9 cellular contexts compared by ENCODE assay signal in genomic region chr3:5136619-5137429, GRCh38. TPM values are rescaled to one million over a fixed set of nuclear protein-coding genes. Genes with fewer than 3 reads are reported as not detected.
DNase-seq lines count a peak whose midpoint lies in the region; FAIRE-seq and TF ChIP-seq lines count a peak whose summit lies in the region.
"Had no signal": no experiment of that assay in that cellular context is flagged by ENCODE, and none has a peak within 500 bp of the region (broad histone marks: within the 10 kb centered on the region; RNA-seq: fewer than 3 reads in every experiment).

No MANE protein-coding gene starts in this region.

- no peaks in the 10 kb centered on the region for H3K27me3 ChIP-seq in keratinocyte (ENCODE audit: control insufficient read depth, extremely low read depth, insufficient read depth, low read length)
- H3K27me3 ChIP-seq in transverse colon, result no peaks in the 10 kb centered on the region

- no peaks in the 10 kb centered on the region for H3K36me3 ChIP-seq in keratinocyte (ENCODE audit: control insufficient read depth in 2 of 2, extremely low read depth in 1 of 2, insufficient read depth in 2 of 2, low read length in 2 of 2)
- H3K36me3 ChIP-seq in transverse colon, result no peaks in the 10 kb centered on the region

- H2AFZ ChIP-seq in keratinocyte (ENCODE audit: control insufficient read depth, low read length), result no peak overlapping the region

- H3K9me3 ChIP-seq in keratinocyte (ENCODE audit: control insufficient read depth, low read depth, low read length) (no peaks in the 10 kb centered on the region), transverse colon (no peaks in the 10 kb centered on the region)

- H3K27ac Mint-ChIP-seq in activated T-helper 1 cell treated with anti-CD3 and anti-CD28 coated beads, Interleukin-12 subunit alpha, Interleukin-12 subunit beta, Interleukin-2, Interleukin-4 antibody, amounts not matched to agents 30 ng/mL and 10 ng/mL and 1 ng/mL, durations not matched to agents 14 hours and 24 hours and 36 hours, result peak overlapping the region; percentile 4

- peaks cover 4% of the 10 kb centered on the region for H4K20me1 ChIP-seq in keratinocyte (ENCODE audit: control insufficient read depth, extremely low read depth, insufficient read depth, low read length)

- CTCF ChIA-PET in HEK293T (lab: Yijun Ruan, JAX), result interaction anchor here (0.7 to 0.9 kb wide), 2 partner anchors 13 to 14 kb away, joined by 3 to 4 read pairs; no protein-coding TSS in a partner anchor

- H3K27me3 Mint-ChIP-seq in activated T-helper 1 cell treated with anti-CD3 and anti-CD28 coated beads, Interleukin-12 subunit alpha, Interleukin-12 subunit beta, Interleukin-2, Interleukin-4 antibody, amounts not matched to agents 30 ng/mL and 10 ng/mL and 1 ng/mL, durations not matched to agents 14 hours and 24 hours and 36 hours (ENCODE audit: insufficient read depth), result no peaks in the 10 kb centered on the region

- WGBS in transverse colon (ENCODE audit: low coverage in 1 of 2), 2 donors, result 65% methylated on average over 6 of the region's 6 CpGs

- no peak for TF ChIP-seq EP300 in transverse colon (IDR thresholded peaks at IDR 0.05; ENCODE audit: low read depth)

- no peaks in the 10 kb centered on the region for H3K9me1 ChIP-seq in keratinocyte (ENCODE audit: control insufficient read depth, extremely low read depth, insufficient read depth, low read length)

- H3K4me1 ChIP-seq in keratinocyte (ENCODE audit: control insufficient read depth, extremely low read depth, insufficient read depth, low read length), result peaks cover 45% of the 10 kb centered on the region
- H3K4me1 ChIP-seq in transverse colon, result peaks cover 15 to 49% (median 28%) of the 10 kb centered on the region in 4 donors

- TF ChIP-seq POLR2A in transverse colon (IDR thresholded peaks at IDR 0.05), result no peak

- POLR2A ChIA-PET in HEK293T (lab: Yijun Ruan, JAX), result no interaction called here

- in situ Hi-C loops in transverse colon (cut with MboI; ENCODE audit: low pct_ligation_motif_present in 1 of 4, low pct_unique_long_range_greater_than_20kb in 1 of 4, low sequenced_read_pairs in 3 of 4), result no loop called here

- peak overlapping the region; percentile 34 for H3K9ac ChIP-seq in keratinocyte (ENCODE audit: control insufficient read depth, extremely low read depth, insufficient read depth, low read length)

- H3K27ac ChIP-seq in 22Rv1 (no peak overlapping the region), keratinocyte (ENCODE audit: control insufficient read depth, insufficient read depth, low read length) (peak overlapping the region; percentile 76), transverse colon (no peak overlapping the region)

- peak; percentile 36 for FAIRE-seq in keratinocyte (lab: Jason Lieb, UNC)

- peaks cover 97% of the 10 kb centered on the region for H3K79me2 ChIP-seq in keratinocyte (ENCODE audit: control insufficient read depth, insufficient read depth, low read length)

- no peak overlapping the region for H3K4me3 Mint-ChIP-seq in activated T-helper 1 cell treated with anti-CD3 and anti-CD28 coated beads, Interleukin-12 subunit alpha, Interleukin-12 subunit beta, Interleukin-2, Interleukin-4 antibody, amounts not matched to agents 30 ng/mL and 10 ng/mL and 1 ng/mL, durations not matched to agents 14 hours and 24 hours and 36 hours
- H3K4me3 Mint-ChIP-seq: nephron had no signal

- H3K4me2 ChIP-seq in keratinocyte (ENCODE audit: control insufficient read depth, extremely low read depth, insufficient read depth, low read depth, low read length), result peak overlapping the region; percentile 65

- dilution Hi-C loops in keratinocyte (cut with MboI; ENCODE audit: extremely low pct_ligation_motif_present, low sequenced_read_pairs), result no loop called here

- H3K4me3 ChIP-seq in keratinocyte (ENCODE audit: control insufficient read depth in 2 of 3, extremely low read depth in 1 of 3, insufficient read depth in 2 of 3, low read depth in 1 of 3, low read length in 3 of 3), result peak overlapping the region in 1 of 3 experiments; percentile 19
- no peak overlapping the region for H3K4me3 ChIP-seq in transverse colon

- H3K9me3 Mint-ChIP-seq in activated T-helper 1 cell treated with anti-CD3 and anti-CD28 coated beads, Interleukin-12 subunit alpha, Interleukin-12 subunit beta, Interleukin-2, Interleukin-4 antibody, amounts not matched to agents 30 ng/mL and 10 ng/mL and 1 ng/mL, durations not matched to agents 14 hours and 24 hours and 36 hours, result no peaks in the 10 kb centered on the region

- DNase-seq in HEK293T (ENCODE audit: extremely low spot score) (peak; percentile 47), M059J (ENCODE audit: low read depth) (peak; percentile 52), keratinocyte (ENCODE audit: low read depth, low spot score) (no peak), NCI-H1048 (lab: John Stamatoyannopoulos, UW) (no peak), transverse colon (no peak)
- DNase-seq in activated T-helper 1 cell treated with anti-CD3 and anti-CD28 coated beads, Interleukin-12 subunit alpha, Interleukin-12 subunit beta, Interleukin-2, Interleukin-4 antibody, amounts not matched to agents 30 ng/mL and 10 ng/mL and 1 ng/mL, durations not matched to agents 14 hours and 24 hours and 36 hours (ENCODE audit: low spot score), result peak; percentile 7

- intact Hi-C loops in activated T-helper 1 cell treated with anti-CD3 and anti-CD28 coated beads, Interleukin-12 subunit alpha, Interleukin-12 subunit beta, Interleukin-2, Interleukin-4 antibody, amounts not matched to agents 30 ng/mL and 10 ng/mL and 1 ng/mL, durations not matched to agents 14 hours and 24 hours and 36 hours (cut with micrococcal nuclease), result loop anchor here (1.0 to 2.0 kb wide), 5 partner anchors 14 to 290 kb away; no protein-coding TSS in a partner anchor
- intact Hi-C loops in transverse colon (cut with DNase I; ENCODE audit: low total_unique reads), result no loop called here

- peak; percentile 71 for TF ChIP-seq CTCF in 22Rv1 (IDR thresholded peaks at IDR 0.05)
- peak; percentile 75 for TF ChIP-seq CTCF in GM12872 (IDR thresholded peaks at IDR 0.05; ENCODE audit: insufficient read depth, low read depth, low read length)
- peak; percentile 30 to 70 (median 54) for TF ChIP-seq CTCF in keratinocyte (optimal IDR thresholded peaks at IDR 0.05 in 1 of 3, IDR thresholded peaks at IDR 0.05 in 1 of 3, conservative IDR thresholded peaks at IDR 0.05 in 1 of 3; ENCODE audit: extremely low read depth in 1 of 3, insufficient read depth in 2 of 3, low read length in 3 of 3)
- peak in 1 of 5 experiments; percentile 11 for TF ChIP-seq CTCF in transverse colon (IDR thresholded peaks at IDR 0.05)

- H3K36me3 Mint-ChIP-seq in activated T-helper 1 cell treated with anti-CD3 and anti-CD28 coated beads, Interleukin-12 subunit alpha, Interleukin-12 subunit beta, Interleukin-2, Interleukin-4 antibody, amounts not matched to agents 30 ng/mL and 10 ng/mL and 1 ng/mL, durations not matched to agents 14 hours and 24 hours and 36 hours (ENCODE audit: low read depth), result peaks cover 9% of the 10 kb centered on the region

- H3K4me1 Mint-ChIP-seq in activated T-helper 1 cell treated with anti-CD3 and anti-CD28 coated beads, Interleukin-12 subunit alpha, Interleukin-12 subunit beta, Interleukin-2, Interleukin-4 antibody, amounts not matched to agents 30 ng/mL and 10 ng/mL and 1 ng/mL, durations not matched to agents 14 hours and 24 hours and 36 hours (ENCODE audit: low read depth), result peaks cover 39% of the 10 kb centered on the region

TF ChIP-seq in HEK293T, 16 proteins besides CTCF, POLR2A, EP300 and RAD21 (continues in another document):
- TF ChIP-seq TARDBP (IDR thresholded peaks at IDR 0.05), result no peak
- TF ChIP-seq L3MBTL2 (conservative IDR thresholded peaks at IDR 0.05), result no peak
- TF ChIP-seq ELF4 (IDR thresholded peaks at IDR 0.05), result no peak
- TF ChIP-seq NFRKB (IDR thresholded peaks at IDR 0.05), result no peak
- no peak for TF ChIP-seq CTBP1 (IDR thresholded peaks at IDR 0.05; ENCODE audit: borderline replicate concordance)
- no peak for TF ChIP-seq BHLHE40 (IDR thresholded peaks at IDR 0.05; ENCODE audit: borderline replicate concordance)

RNA-seq across cellular contexts. Expression of gene ARL8B, which starts 14.7 kb away (rescaled TPM):
- 25.9 and 40.9 TPM in 2 replicates for total RNA-seq in M059J (2014; rRNA removed; shearing (Covaris generic))
- total RNA-seq in activated T-helper 1 cell treated with anti-CD3 and anti-CD28 coated beads, Interleukin-12 subunit alpha, Interleukin-12 subunit beta, Interleukin-2, Interleukin-4 antibody, amounts not matched to agents 30 ng/mL and 10 ng/mL and 1 ng/mL, durations not matched to agents 14 hours and 24 hours and 36 hours, result 43.4 and 51.0 TPM in 2 replicates
- 56.1 to 102 TPM (median 64.4 TPM) in 3 replicates for polyA plus RNA-seq in keratinocyte
- polyA plus RNA-seq in keratinocyte (2011; ENCODE audit: low read depth), result 129 TPM
- polyA plus RNA-seq in keratinocyte (2011; cell fraction: cytosol; rRNA removed), result 69.4 and 225 TPM in 2 replicates
- 94.8 and 101 TPM in 2 replicates for polyA plus RNA-seq in keratinocyte (2011; cell fraction: nucleus; rRNA removed)
- polyA plus RNA-seq in keratinocyte (2012; ENCODE audit: low replicate concordance), result 58.1 and 141 TPM in 2 replicates
- polyA minus RNA-seq in keratinocyte, result 11.1 to 56.3 TPM (median 21.1 TPM) in 3 replicates
- 46.8 TPM for polyA minus RNA-seq in keratinocyte (2011; cell fraction: cytosol; rRNA and poly(A)+ RNA removed)
- 52.7 and 77.2 TPM in 2 replicates for polyA minus RNA-seq in keratinocyte (2011; cell fraction: nucleus; rRNA and poly(A)+ RNA removed)
- 10 to 100 TPM; 13.1 to 47.2 (median 31.9) TPM for total RNA-seq in transverse colon

RNA-seq across cellular contexts. Expression of gene EDEM1, which starts 50.7 kb away (rescaled TPM):
- 8.9 and 17.7 TPM in 2 replicates for total RNA-seq in M059J (2014; rRNA removed; shearing (Covaris generic))
- total RNA-seq in activated T-helper 1 cell treated with anti-CD3 and anti-CD28 coated beads, Interleukin-12 subunit alpha, Interleukin-12 subunit beta, Interleukin-2, Interleukin-4 antibody, amounts not matched to agents 30 ng/mL and 10 ng/mL and 1 ng/mL, durations not matched to agents 14 hours and 24 hours and 36 hours, result 169 and 192 TPM in 2 replicates
- 52.4 to 66.8 TPM (median 65.2 TPM) in 3 replicates for polyA plus RNA-seq in keratinocyte
- polyA plus RNA-seq in keratinocyte (2011; ENCODE audit: low read depth), result 15.3 TPM
- 32.2 and 50.7 TPM in 2 replicates for polyA plus RNA-seq in keratinocyte (2011; cell fraction: cytosol; rRNA removed)
- polyA plus RNA-seq in keratinocyte (2011; cell fraction: nucleus; rRNA removed), result 92.6 and 101 TPM in 2 replicates
- polyA plus RNA-seq in keratinocyte (2012; ENCODE audit: low replicate concordance), result 36.0 and 41.7 TPM in 2 replicates
- polyA minus RNA-seq in keratinocyte, result 53.2 to 88.3 TPM (median 76.5 TPM) in 3 replicates
- 126 TPM for polyA minus RNA-seq in keratinocyte (2011; cell fraction: cytosol; rRNA and poly(A)+ RNA removed)
- 97.1 and 198 TPM in 2 replicates for polyA minus RNA-seq in keratinocyte (2011; cell fraction: nucleus; rRNA and poly(A)+ RNA removed)
- total RNA-seq in transverse colon, result 100 to 1,000 TPM in 1 of 4 donors, 10 to 100 TPM in 3; 27.3 to 312 (median 42.3) TPM

Comparison
In these comparisons a context has a peak if more than half of its experiments do, and no peak if none do; other contexts are left out.
1. DNase-seq: peak in HEK293T (single experiment), M059J (single experiment) and activated T-helper 1 cell treated with anti-CD3 and anti-CD28 coated beads, Interleukin-12 subunit alpha, Interleukin-12 subunit beta, Interleukin-2, Interleukin-4 antibody, amounts not matched to agents 30 ng/mL and 10 ng/mL and 1 ng/mL, durations not matched to agents 14 hours and 24 hours and 36 hours (single experiment); none in keratinocyte (single experiment), NCI-H1048 (single experiment) and transverse colon (single experiment).